In the genomic region with DNA sequence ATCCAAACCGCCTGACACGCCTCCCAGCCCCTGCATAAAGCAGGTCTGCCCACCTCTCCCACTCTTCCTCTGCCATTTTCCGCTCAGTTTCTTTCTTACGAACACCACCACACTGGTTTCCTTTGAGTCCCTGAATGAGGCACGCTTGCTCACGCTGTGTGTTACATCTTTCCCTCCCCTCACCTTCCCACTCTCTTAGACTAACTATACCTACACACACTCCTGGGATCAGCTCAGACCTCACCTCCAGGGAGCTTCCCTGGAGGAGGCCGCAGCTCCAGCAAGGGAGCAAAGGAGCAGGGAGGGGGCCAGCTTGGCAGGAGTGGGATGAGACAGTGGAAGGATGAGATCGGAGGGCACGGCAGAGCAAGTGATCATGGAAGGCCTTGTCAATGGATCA, we compare ENCODE assay signal across 2 cellular contexts.
TF ChIP-seq lines count a peak whose summit lies in the region.

No MANE protein-coding gene starts in this region.

TF ChIP-seq in HEK293, 187 proteins besides CTCF, POLR2A, EP300 and RAD21:
- no peak for TF ChIP-seq ZNF10 (tag by site-specific recombination; IDR thresholded peaks at IDR 0.05)
- no peak for TF ChIP-seq ZNF692 (tag by site-specific recombination; IDR thresholded peaks at IDR 0.05)
- TF ChIP-seq EGR2 (tag by site-specific recombination; IDR thresholded peaks at IDR 0.05; ENCODE audit: low read depth): peak; percentile 77
- TF ChIP-seq ZIC2 (tag by site-specific recombination; IDR thresholded peaks at IDR 0.05): peak; percentile 22; the same call in 1 of the 2 replicates
- peak; percentile 36 for TF ChIP-seq ZFHX2 (tag by site-specific recombination; conservative IDR thresholded peaks at IDR 0.05)

TF ChIP-seq in WTC11, 78 proteins besides CTCF, POLR2A, EP300 and RAD21:
- no peak for TF ChIP-seq CREB1 (CRISPR knock-in tag; IDR thresholded peaks at IDR 0.05)
- TF ChIP-seq TCF7 (CRISPR knock-in tag; IDR thresholded peaks at IDR 0.05; ENCODE audit: low read depth): no peak
- TF ChIP-seq PREB (CRISPR knock-in tag; IDR thresholded peaks at IDR 0.05; ENCODE audit: borderline replicate concordance): no peak
- TF ChIP-seq ZNF219 (CRISPR knock-in tag; IDR thresholded peaks at IDR 0.05; ENCODE audit: borderline replicate concordance): no peak
- TF ChIP-seq, protein P1, sequence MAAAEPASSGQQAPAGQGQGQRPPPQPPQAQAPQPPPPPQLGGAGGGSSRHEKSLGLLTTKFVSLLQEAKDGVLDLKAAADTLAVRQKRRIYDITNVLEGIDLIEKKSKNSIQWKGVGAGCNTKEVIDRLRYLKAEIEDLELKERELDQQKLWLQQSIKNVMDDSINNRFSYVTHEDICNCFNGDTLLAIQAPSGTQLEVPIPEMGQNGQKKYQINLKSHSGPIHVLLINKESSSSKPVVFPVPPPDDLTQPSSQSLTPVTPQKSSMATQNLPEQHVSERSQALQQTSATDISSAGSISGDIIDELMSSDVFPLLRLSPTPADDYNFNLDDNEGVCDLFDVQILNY (CRISPR knock-in tag; IDR thresholded peaks at IDR 0.05): no peak
- no peak for TF ChIP-seq ZNF396 (CRISPR knock-in tag; IDR thresholded peaks at IDR 0.05; ENCODE audit: borderline replicate concordance)
- no peak for TF ChIP-seq RORB (CRISPR knock-in tag; IDR thresholded peaks at IDR 0.05)
- TF ChIP-seq, protein P2, sequence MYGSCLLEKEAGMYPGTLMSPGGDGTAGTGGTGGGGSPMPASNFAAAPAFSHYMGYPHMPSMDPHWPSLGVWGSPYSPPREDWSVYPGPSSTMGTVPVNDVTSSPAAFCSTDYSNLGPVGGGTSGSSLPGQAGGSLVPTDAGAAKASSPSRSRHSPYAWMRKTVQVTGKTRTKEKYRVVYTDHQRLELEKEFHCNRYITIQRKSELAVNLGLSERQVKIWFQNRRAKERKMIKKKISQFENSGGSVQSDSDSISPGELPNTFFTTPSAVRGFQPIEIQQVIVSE (CRISPR knock-in tag; IDR thresholded peaks at IDR 0.05; ENCODE audit: borderline replicate concordance): no peak
- no peak for TF ChIP-seq SMAD3 (CRISPR knock-in tag; IDR thresholded peaks at IDR 0.05; ENCODE audit: borderline replicate concordance)
- no peak for TF ChIP-seq ZNF317 (CRISPR knock-in tag; IDR thresholded peaks at IDR 0.05; ENCODE audit: borderline replicate concordance, low read depth)
- no peak for TF ChIP-seq ZMAT4 (CRISPR knock-in tag; IDR thresholded peaks at IDR 0.05)
